ENCODE assay signal across 9 cellular contexts in genomic region chr11:102367364-102367763, GRCh38. TPM values are rescaled to one million over a fixed set of nuclear protein-coding genes. Genes with fewer than 3 reads are reported as not detected.
DNase-seq lines count a peak whose midpoint lies in the region; ATAC-seq and TF ChIP-seq lines count a peak whose summit lies in the region.
"Had no signal": no experiment of that assay in that cellular context is flagged by ENCODE, and none has a peak within 500 bp of the region (broad histone marks: within the 10 kb centered on the region; RNA-seq: fewer than 3 reads in every experiment).

No MANE protein-coding gene starts in this region.

- TF ChIP-seq CTCF in natural killer cell (IDR thresholded peaks at IDR 0.05): peak; percentile 14
- peak; percentile 64 for TF ChIP-seq CTCF in PC-3 (conservative IDR thresholded peaks at IDR 0.05; ENCODE audit: low read depth, low read length)
- peak; percentile 10 for TF ChIP-seq CTCF in fibroblast of the aortic adventitia (IDR thresholded peaks at IDR 0.05; ENCODE audit: insufficient read depth, low read length)
- peak in 2 of 5 experiments; percentile 25 to 36 for TF ChIP-seq CTCF in tibial nerve (IDR thresholded peaks at IDR 0.05)

- H2AFZ ChIP-seq in PC-3 (ENCODE audit: low read length): no peak overlapping the region

- DNase-seq in natural killer cell: no peak
- DNase-seq in natural killer cell treated with Interleukin-12 subunit alpha and Interleukin-12 subunit beta and Interleukin-15 and Interleukin-18, amount 100 ng/mL, for 72 hours (ENCODE audit: low spot score): no peak
- peak; percentile 59 for DNase-seq in PC-3
- DNase-seq in fibroblast of the aortic adventitia (ENCODE audit: low read depth): peak; percentile 43
- DNase-seq in tibial nerve (ENCODE audit: low spot score in 2 of 2): no peak
- DNase-seq in GOT3 (lab: John Stamatoyannopoulos, UW): no peak
- DNase-seq in NCI-H2081 treated with DMSO at 0.1 percent for 48 hours (lab: John Stamatoyannopoulos, UW): no peak

- H3K27me3 Mint-ChIP-seq in natural killer cell (ENCODE audit: low read depth in 2 of 2): no peaks in the 10 kb centered on the region
- no peaks in the 10 kb centered on the region for H3K27me3 Mint-ChIP-seq in natural killer cell treated with Interleukin-12 subunit alpha and Interleukin-12 subunit beta and Interleukin-15 and Interleukin-18, amount 100 ng/mL, for 72 hours

- no peaks in the 10 kb centered on the region for H3K9me2 ChIP-seq in PC-3 (replicated peaks; ENCODE audit: low read length)

- H3K4me2 ChIP-seq in PC-3 (ENCODE audit: low read length): no peak overlapping the region

- no TSS peak for BruUV-seq in PC-3 (replicated peaks; lab: Mats Ljungman, UMichigan)

- peak in 2 of 3 donors; percentile 43 to 58 for ATAC-seq in natural killer cell
- no peak for ATAC-seq in natural killer cell treated with Interleukin-12 subunit alpha and Interleukin-12 subunit beta and Interleukin-15 and Interleukin-18, amount 100 ng/mL, for 72 hours
- peak; percentile 37; the same call in 1 of the 2 replicates for ATAC-seq in PC-3
- no peak for ATAC-seq in HG03571 (IDR thresholded peaks at IDR 0.05; ENCODE audit: unreplicated experiment)

- H3K36me3 Mint-ChIP-seq in natural killer cell: peaks cover 32% of the 10 kb centered on the region
- H3K36me3 Mint-ChIP-seq in natural killer cell treated with Interleukin-12 subunit alpha and Interleukin-12 subunit beta and Interleukin-15 and Interleukin-18, amount 100 ng/mL, for 72 hours: peaks cover 59% of the 10 kb centered on the region

- POLR2A ChIA-PET in PC-3 (lab: Charles Lee; ENCODE audit: unreplicated experiment): no interaction called here

- H3K79me2 ChIP-seq in PC-3 (ENCODE audit: low read length): no peaks in the 10 kb centered on the region

- H3K9ac ChIP-seq in PC-3 (ENCODE audit: low read length): no peak overlapping the region

- peak overlapping the region; percentile 52 to 71 for H3K27ac Mint-ChIP-seq in natural killer cell
- H3K27ac Mint-ChIP-seq in natural killer cell treated with Interleukin-12 subunit alpha and Interleukin-12 subunit beta and Interleukin-15 and Interleukin-18, amount 100 ng/mL, for 72 hours: peak overlapping the region in 1 of 2 donors; percentile 8

- H3K4me3 ChIP-seq in PC-3 (ENCODE audit: low read length) (no peak overlapping the region), fibroblast of the aortic adventitia (ENCODE audit: low read depth, low read length) (no peak overlapping the region), tibial nerve (no peak overlapping the region)
- H3K4me3 ChIP-seq: thoracic aorta had no signal

- H3K27me3 ChIP-seq in PC-3 (ENCODE audit: low read length): no peaks in the 10 kb centered on the region
- H3K27me3 ChIP-seq in tibial nerve: no peaks in the 10 kb centered on the region

- intact Hi-C loops in natural killer cell (cut with micrococcal nuclease) (no loop called here), PC-3 (cut with micrococcal nuclease) (loop anchor here (2.0 kb wide), 3 partner anchors 127 to 299 kb away; no protein-coding TSS in a partner anchor)

- H3F3A ChIP-seq in PC-3 (ENCODE audit: low read length, unreplicated experiment): no peaks in the 10 kb centered on the region

- H3K4me1 ChIP-seq in PC-3 (ENCODE audit: insufficient read depth, low read length) (no peaks in the 10 kb centered on the region), tibial nerve (peaks cover 0 to 24% (median 4%) of the 10 kb centered on the region in 4 donors)

- H4K20me1 ChIP-seq in PC-3 (ENCODE audit: low read length): no peaks in the 10 kb centered on the region

- H3K27ac ChIP-seq in PC-3 (ENCODE audit: low read length): no peak overlapping the region
- peak overlapping the region in 3 of 4 donors; percentile 15 to 48 (median 45) for H3K27ac ChIP-seq in tibial nerve
- H3K27ac ChIP-seq: thoracic aorta had no signal

- no peak for TF ChIP-seq POLR2A in tibial nerve (IDR thresholded peaks at IDR 0.05)

- CTCF ChIA-PET in PC-3 (lab: Charles Lee): interaction anchor here (0.6 to 0.9 kb wide), 5 partner anchors 19 to 1634 kb away, joined by 3 to 5 read pairs (median 3); no protein-coding TSS in a partner anchor

- no peak for TF ChIP-seq EP300 in tibial nerve (IDR thresholded peaks at IDR 0.05)

- H3K4me1 Mint-ChIP-seq in natural killer cell: peaks cover 17 to 33% of the 10 kb centered on the region in 2 donors
- peaks cover 15 to 24% of the 10 kb centered on the region in 2 donors for H3K4me1 Mint-ChIP-seq in natural killer cell treated with Interleukin-12 subunit alpha and Interleukin-12 subunit beta and Interleukin-15 and Interleukin-18, amount 100 ng/mL, for 72 hours (ENCODE audit: low read depth in 2 of 2)

- no peaks in the 10 kb centered on the region for H3K9me3 ChIP-seq in PC-3 (ENCODE audit: low read length)
- H3K9me3 ChIP-seq in tibial nerve: no peaks in the 10 kb centered on the region
- H3K9me3 ChIP-seq: thoracic aorta had no signal

- no peak overlapping the region for H3K4me3 Mint-ChIP-seq in natural killer cell
- H3K4me3 Mint-ChIP-seq in natural killer cell treated with Interleukin-12 subunit alpha and Interleukin-12 subunit beta and Interleukin-15 and Interleukin-18, amount 100 ng/mL, for 72 hours: no peak overlapping the region

- no peaks in the 10 kb centered on the region for H3K9me3 Mint-ChIP-seq in natural killer cell
- H3K9me3 Mint-ChIP-seq in natural killer cell treated with Interleukin-12 subunit alpha and Interleukin-12 subunit beta and Interleukin-15 and Interleukin-18, amount 100 ng/mL, for 72 hours: no peaks in the 10 kb centered on the region

- H3K36me3 ChIP-seq in PC-3 (ENCODE audit: low read depth, low read length) (peaks cover 26% of the 10 kb centered on the region), tibial nerve (peaks cover 0 to 61% (median 8%) of the 10 kb centered on the region in 3 donors)

- WGBS in tibial nerve, 2 donors: 22 to 39% methylated on average over 6 of the region's 6 CpGs

RNA-seq across cellular contexts. Expression of gene BIRC2, which starts 20.4 kb away (rescaled TPM):
- total RNA-seq in natural killer cell (100 to 1,000 TPM in 2 of 3 donors, 10 to 100 TPM in 1; 92.2 to 146 (median 111) TPM), PC-3 (2014; rRNA removed) (36.1 and 42.6 TPM in 2 replicates), fibroblast of the aortic adventitia (ENCODE audit: low replicate concordance) (68.7 and 75.3 TPM in 2 replicates), tibial nerve (10 to 100 TPM; 39.0 to 74.5 (median 51.4) TPM)
- 10 to 100 TPM; 41.4 to 47.0 TPM for total RNA-seq in natural killer cell treated with Interleukin-12 subunit alpha and Interleukin-12 subunit beta and Interleukin-15 and Interleukin-18, amount 100 ng/mL, for 72 hours

RNA-seq across cellular contexts. Expression of gene BIRC3, which starts 50.1 kb away (rescaled TPM):
- total RNA-seq in natural killer cell (10 to 100 TPM; 14.2 to 92.3 (median 20.1) TPM), PC-3 (2014; rRNA removed) (3.9 and 4.2 TPM in 2 replicates), fibroblast of the aortic adventitia (ENCODE audit: low replicate concordance) (0.16 and 2.4 TPM in 2 replicates), tibial nerve (10 to 100 TPM; 12.9 to 28.2 (median 20.3) TPM)
- total RNA-seq in natural killer cell treated with Interleukin-12 subunit alpha and Interleukin-12 subunit beta and Interleukin-15 and Interleukin-18, amount 100 ng/mL, for 72 hours: 10 to 100 TPM; 62.3 to 75.6 TPM

Comparison
In these comparisons a context has a peak if more than half of its experiments do, and no peak if none do; other contexts are left out.
1. ATAC-seq: peak in natural killer cell (2 of 3) and PC-3 (single experiment); none in natural killer cell treated with Interleukin-12 subunit alpha and Interleukin-12 subunit beta and Interleukin-15 and Interleukin-18, amount 100 ng/mL, for 72 hours (0 of 2) and HG03571 (single experiment).
2. DNase-seq: peak in PC-3 (single experiment) and fibroblast of the aortic adventitia (single experiment); none in natural killer cell (single experiment), natural killer cell treated with Interleukin-12 subunit alpha and Interleukin-12 subunit beta and Interleukin-15 and Interleukin-18, amount 100 ng/mL, for 72 hours (single experiment), tibial nerve (0 of 2), GOT3 (single experiment) and NCI-H2081 treated with DMSO at 0.1 percent for 48 hours (single experiment).